In the genomic region with DNA sequence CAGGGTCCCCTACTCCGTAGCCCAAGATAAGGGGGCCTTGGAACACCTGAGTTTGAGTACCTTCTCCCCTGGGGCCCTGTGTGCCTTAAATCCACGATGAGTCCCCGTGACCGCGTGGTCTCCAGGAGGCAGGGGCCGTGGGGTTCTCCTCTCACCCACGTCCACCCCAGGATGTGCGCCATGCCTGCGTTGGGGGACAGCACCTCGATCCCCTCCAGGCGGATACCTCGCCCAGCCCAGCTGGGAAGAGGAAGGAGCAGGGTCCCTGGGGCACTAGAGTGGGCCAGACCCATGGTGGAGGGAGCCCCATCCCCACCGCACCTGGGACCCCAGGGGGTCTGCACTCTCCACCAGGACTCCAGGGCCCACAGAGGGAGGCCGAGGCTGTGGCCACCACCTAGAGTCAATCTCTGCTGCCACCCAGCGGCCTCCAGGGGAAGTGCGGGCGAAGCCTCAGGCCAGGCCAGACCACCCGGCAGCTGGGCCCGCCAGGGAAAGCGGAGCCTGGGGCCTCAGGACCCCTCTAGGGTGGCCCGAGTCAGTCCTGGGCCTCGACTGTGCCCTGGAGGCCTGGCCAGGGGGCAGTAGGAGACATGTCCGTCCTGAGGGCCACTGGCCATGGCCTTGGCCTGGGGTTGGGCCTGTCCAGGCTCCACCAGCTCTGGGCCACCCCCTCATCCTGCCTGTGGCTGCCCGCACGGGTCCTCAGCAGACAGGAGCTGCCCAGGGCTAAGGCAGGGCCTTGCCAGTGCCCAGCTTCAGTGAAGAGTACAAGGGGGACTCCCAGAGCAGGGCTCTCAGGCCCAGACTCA, we compare ENCODE assay signal across 8 cellular contexts. TPM values are rescaled to one million over a fixed set of nuclear protein-coding genes. Genes with fewer than 3 reads are reported as not detected.
A peak's percentile ranks its signal among the peaks of the same experiment; 100 is the strongest.
DNase-seq lines count a peak whose midpoint lies in the region; ATAC-seq, FAIRE-seq and TF ChIP-seq lines count a peak whose summit lies in the region.

No MANE protein-coding gene starts in this region.

- no peaks in the 10 kb centered on the region for H3K79me2 ChIP-seq in HepG2 (ENCODE audit: insufficient read depth, low read length)

- H3K4me1 ChIP-seq in HepG2 (ENCODE audit: insufficient read depth, low read length) = peaks cover 20% of the 10 kb centered on the region

- FAIRE-seq in HepG2 (lab: Jason Lieb, UNC) = no peak

- BruUV-seq in HepG2 (replicated peaks; lab: Mats Ljungman, UMichigan) = no TSS peak

- DNase-seq in NCI-H2227 (lab: John Stamatoyannopoulos, UW; ENCODE audit: unreplicated experiment) = peak; percentile 52
- no peak for DNase-seq in NCI-H2227 treated with DMSO at 0.1 percent for 48 hours (lab: John Stamatoyannopoulos, UW)
- DNase-seq in NAMALWA (ENCODE audit: low spot score) = peak; percentile 70
- DNase-seq in central memory CD4-positive, alpha-beta T cell = peak; percentile 51
- peak; percentile 30 for DNase-seq in HepG2 (ENCODE audit: low spot score)
- DNase-seq in stimulated activated CD4-positive, alpha-beta T cell treated with anti-CD3 and anti-CD28 coated beads, TNF-alpha, amount 100 ng/mL, for 4 hours (ENCODE audit: low read depth in 3 of 3) = peak; percentile 36 to 53 (median 53)

- 0 out of 2 replicates have a peak overlapping the region, but pooled peaks have one; percentile 4 for H3K9ac ChIP-seq in HepG2 (ENCODE audit: insufficient read depth, low read depth, low read length)

- no peak overlapping the region for H3K4me3 ChIP-seq in HepG2 (replicated peaks in 1 of 3; ENCODE audit: insufficient read depth in 1 of 3, low read depth in 2 of 3, low read length in 3 of 3)

- ATAC-seq in activated CD4-positive, CD25-positive, alpha-beta regulatory T cell treated with anti-CD3 and anti-CD28 coated beads, Interleukin-2, amount 50 U/mL, for 24 hours = peak; percentile 51 to 69
- ATAC-seq in HepG2 = peak; percentile 84
- ATAC-seq in GM18868 (IDR thresholded peaks at IDR 0.05; ENCODE audit: unreplicated experiment) = no peak

- no peak overlapping the region for H2AFZ ChIP-seq in HepG2 (ENCODE audit: low read length)

- no peaks in the 10 kb centered on the region for H3K36me3 ChIP-seq in HepG2 (replicated peaks in 1 of 2; ENCODE audit: control insufficient read depth in 1 of 2, insufficient read depth in 2 of 2, low read length in 2 of 2)

- peak; percentile 83 for TF ChIP-seq RAD21 in HepG2 (CRISPR knock-in tag; IDR thresholded peaks at IDR 0.05)

- in situ Hi-C loops in HepG2 (cut with HindIII; ENCODE audit: extremely low pct_ligation_motif_present, low pct_unique_long_range_greater_than_20kb) = loop anchor here (5.0 kb wide), 1 partner anchor 277 kb away; no protein-coding TSS in a partner anchor

- 59% methylated on average over 10 of the region's 25 CpGs for WGBS in HepG2 (ENCODE audit: low lambda C conversion rate)

- no peak overlapping the region for H3K27ac ChIP-seq in HepG2 (ENCODE audit: extremely low read length, insufficient read depth, low read length)

- no peaks in the 10 kb centered on the region for H4K20me1 ChIP-seq in HepG2 (ENCODE audit: insufficient read depth, low read length)

- POLR2A ChIA-PET in HepG2 (lab: Yijun Ruan, JAX) = no interaction called here

- no peak for TF ChIP-seq POLR2A in HepG2 (IDR thresholded peaks at IDR 0.05; ENCODE audit: insufficient read depth in 1 of 2, low read depth in 2 of 2, low read length in 2 of 2)

- peak overlapping the region; percentile 38; the same call in 1 of the 2 replicates for H3K4me2 ChIP-seq in HepG2 (ENCODE audit: low read depth, low read length)

- no peaks in the 10 kb centered on the region for H3K9me3 ChIP-seq in HepG2 (ENCODE audit: low read length)

- TF ChIP-seq EP300 in HepG2 (IDR thresholded peaks at IDR 0.05; ENCODE audit: low read depth in 2 of 2, low read length in 2 of 2) (no peak), HepG2 (CRISPR knock-in tag; IDR thresholded peaks at IDR 0.05; ENCODE audit: borderline replicate concordance) (no peak)

- intact Hi-C loops in HepG2 (cut with micrococcal nuclease; ENCODE audit: unreplicated experiment) = no loop called here

- H3K27me3 ChIP-seq in HepG2 (ENCODE audit: control insufficient read depth in 1 of 2, insufficient read depth in 2 of 2, low read length in 2 of 2) = peaks cover 0 to 30% of the 10 kb centered on the region in 2 experiments; a peak in 3 of 5 replicates

- CTCF ChIA-PET in HepG2 (lab: Yijun Ruan, JAX; ENCODE audit: low intra/inter-chr PET ratio, low total read pairs) = interaction anchor here (0.7 to 1.1 kb wide), 2 partner anchors 273 to 277 kb away, joined by 3 read pairs; no protein-coding TSS in a partner anchor

- peak; percentile 95 for TF ChIP-seq CTCF in HepG2 (CRISPR knock-in tag; IDR thresholded peaks at IDR 0.05)

TF ChIP-seq in HepG2, 621 proteins besides CTCF, POLR2A, EP300 and RAD21 (continues in another document):
- TF ChIP-seq TEAD3 (CRISPR knock-in tag; optimal IDR thresholded peaks at IDR 0.05; ENCODE audit: borderline replicate concordance) = peak; percentile 10
- TF ChIP-seq THRA (CRISPR knock-in tag; IDR thresholded peaks at IDR 0.05; ENCODE audit: borderline replicate concordance) = 0 out of 2 replicates have a peak, but pooled peaks have one; percentile 22
- TF ChIP-seq ZNF724P (CRISPR knock-in tag; IDR thresholded peaks at IDR 0.05; ENCODE audit: borderline replicate concordance) = 0 out of 2 replicates have a peak, but pooled peaks have one; percentile 45
- no peak for TF ChIP-seq ZSCAN9 (CRISPR knock-in tag; IDR thresholded peaks at IDR 0.05; ENCODE audit: borderline replicate concordance)
- TF ChIP-seq BCL6 (CRISPR knock-in tag; IDR thresholded peaks at IDR 0.05) = 0 out of 2 replicates have a peak, but pooled peaks have one; percentile 23
- peak; percentile 38; the same call in 1 of the 2 replicates for TF ChIP-seq TSC22D2 (CRISPR knock-in tag; IDR thresholded peaks at IDR 0.05; ENCODE audit: borderline replicate concordance)
- no peak for TF ChIP-seq HCFC1 (IDR thresholded peaks at IDR 0.05; ENCODE audit: low read depth, low read length)
- no peak for TF ChIP-seq MTF2 (CRISPR knock-in tag; IDR thresholded peaks at IDR 0.05; ENCODE audit: borderline replicate concordance)
- no peak for TF ChIP-seq ZNF703 (CRISPR knock-in tag; IDR thresholded peaks at IDR 0.05; ENCODE audit: borderline replicate concordance)
- 0 out of 2 replicates have a peak, but pooled peaks have one; percentile 45 for TF ChIP-seq ZNF839 (CRISPR knock-in tag; IDR thresholded peaks at IDR 0.05; ENCODE audit: borderline replicate concordance)
- peak; percentile 48 for TF ChIP-seq ZNF883 (CRISPR knock-in tag; IDR thresholded peaks at IDR 0.05; ENCODE audit: not compliant biosample characterization)
- TF ChIP-seq RXRA (CRISPR knock-in tag; IDR thresholded peaks at IDR 0.05) = peak; percentile 22; the same call in 1 of the 2 replicates
- 0 out of 2 replicates have a peak, but pooled peaks have one; percentile 28 for TF ChIP-seq PCBP1 (IDR thresholded peaks at IDR 0.05; ENCODE audit: borderline replicate concordance, low read depth, low read length)
- TF ChIP-seq ZNF335 (CRISPR knock-in tag; IDR thresholded peaks at IDR 0.05) = no peak
- peak; percentile 26; the same call in 1 of the 2 replicates for TF ChIP-seq GABPB1 (CRISPR knock-in tag; IDR thresholded peaks at IDR 0.05)

RNA-seq across cellular contexts. Expression of gene FAM53A, which starts 55.0 kb away (rescaled TPM):
- 0.62 and 1.1 TPM in 2 replicates for total RNA-seq in HepG2 (2016; rRNA removed; fragmentation: Illumina TruSeq; extraction: Trizol)
- total RNA-seq in HepG2 (2016; cell fraction: cytosol; rRNA removed; fragmentation: Illumina TruSeq; extraction: Trizol; ENCODE audit: low read depth) = 1.9 TPM in 1 of 2 replicates, not detected in the other
- total RNA-seq in HepG2 (2016; cell fraction: insoluble cytoplasmic fraction; rRNA removed; fragmentation: Illumina TruSeq; extraction: Trizol) = 0.22 and 0.56 TPM in 2 replicates
- 0.83 and 1.1 TPM in 2 replicates for total RNA-seq in HepG2 (2016; cell fraction: membrane; rRNA removed; fragmentation: Illumina TruSeq; extraction: Trizol)
- total RNA-seq in HepG2 (2016; cell fraction: nucleus; rRNA removed; fragmentation: Illumina TruSeq; extraction: Trizol) = 0.43 and 0.44 TPM in 2 replicates
- polyA plus RNA-seq in HepG2 (2011; rRNA removed) = 0.46 and 0.48 TPM in 2 replicates
- polyA plus RNA-seq in HepG2 (2011; cell fraction: cytosol; rRNA removed) = 0.33 and 0.60 TPM in 2 replicates
- polyA plus RNA-seq in HepG2 (2011; cell fraction: nucleus; rRNA removed) = 0.69 and 0.85 TPM in 2 replicates
- 0.20 and 0.35 TPM in 2 replicates for polyA plus RNA-seq in HepG2 (2012)
- polyA plus RNA-seq in HepG2 (2016; cell fraction: cytosol; fragmentation: Illumina TruSeq; extraction: Trizol; ENCODE audit: low read depth) = 0.21 and 0.32 TPM in 2 replicates
- 0.46 and 0.47 TPM in 2 replicates for polyA plus RNA-seq in HepG2 (2016; cell fraction: insoluble cytoplasmic fraction; fragmentation: Illumina TruSeq; extraction: Trizol; ENCODE audit: low read depth)
- polyA plus RNA-seq in HepG2 (2016; cell fraction: membrane; fragmentation: Illumina TruSeq; extraction: Trizol; ENCODE audit: low read depth) = 0.26 and 0.55 TPM in 2 replicates
- 0.53 and 0.70 TPM in 2 replicates for polyA plus RNA-seq in HepG2 (2016; cell fraction: nucleus; fragmentation: Illumina TruSeq; extraction: Trizol; ENCODE audit: insufficient read depth, low read depth)
- polyA minus RNA-seq in HepG2 (2011; rRNA and poly(A)+ RNA removed; ENCODE audit: low replicate concordance) = 0.62 and 1.6 TPM in 2 replicates
- not detected in 2 replicates for polyA minus RNA-seq in HepG2 (2011; cell fraction: cytosol; rRNA and poly(A)+ RNA removed)
- 0.13 and 0.50 TPM in 2 replicates for polyA minus RNA-seq in HepG2 (2011; cell fraction: nucleus; rRNA and poly(A)+ RNA removed)
